ENCODE assay signal across 18 cellular contexts in the genomic region with DNA sequence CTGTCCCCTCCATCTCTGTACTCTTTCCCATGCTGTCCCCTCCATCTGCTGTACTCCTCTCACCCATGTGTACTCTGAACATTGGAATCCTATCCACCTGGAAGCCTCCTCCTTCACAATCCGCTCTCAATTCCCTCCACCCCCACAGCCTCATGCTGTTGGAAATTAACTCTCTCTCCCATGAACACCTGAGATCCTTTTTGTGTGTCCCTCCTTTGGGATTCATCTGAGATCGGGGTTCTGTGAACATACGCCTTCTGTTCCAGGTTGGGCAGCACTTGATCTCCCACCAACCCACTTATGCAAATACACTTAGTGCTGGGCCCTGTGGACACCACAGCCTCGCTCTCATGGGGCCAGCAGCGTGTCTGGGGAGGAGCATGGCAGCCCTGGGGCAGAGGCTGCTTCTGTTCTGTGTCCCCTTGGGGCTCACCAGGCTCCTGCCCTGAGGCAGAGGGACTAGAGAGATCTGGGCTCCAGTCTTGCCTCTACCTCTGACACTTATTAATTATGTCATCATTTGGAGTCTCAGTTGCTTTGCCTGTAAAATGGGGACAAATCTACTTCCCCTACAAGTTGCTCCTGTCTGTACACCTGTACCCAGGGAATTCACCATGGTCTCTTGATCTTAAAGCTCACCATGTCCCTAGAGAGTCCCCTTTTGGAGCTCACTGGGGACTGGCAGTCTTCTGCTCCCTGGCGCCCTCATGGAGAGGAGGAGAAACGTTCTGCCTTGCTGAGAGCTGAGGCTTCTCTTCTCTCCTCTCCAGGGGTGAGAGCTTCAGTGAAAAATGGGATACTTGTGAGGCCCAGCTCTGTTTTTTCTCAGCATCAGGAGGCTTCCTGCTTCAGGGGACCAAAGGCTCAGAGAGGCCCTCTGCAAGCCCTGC. TPM values are rescaled to one million over a fixed set of nuclear protein-coding genes. Genes with fewer than 3 reads are reported as not detected.
DNase-seq lines count a peak whose midpoint lies in the region; ATAC-seq, FAIRE-seq and TF ChIP-seq lines count a peak whose summit lies in the region.
"Had no signal": no experiment of that assay in that cellular context is flagged by ENCODE, and none has a peak within 500 bp of the region (broad histone marks: within the 10 kb centered on the region; RNA-seq: fewer than 3 reads in every experiment).

No MANE protein-coding gene starts in this region.

- peak; percentile 11 for DNase-seq in NCI-H1436 (lab: John Stamatoyannopoulos, UW)
- no peak for DNase-seq in NCI-H1436 treated with DMSO at 0.1 percent for 48 hours (lab: John Stamatoyannopoulos, UW)
- peak; percentile 34 for DNase-seq in NCI-H69 (lab: John Stamatoyannopoulos, UW)
- DNase-seq in H1 (ENCODE audit: low read depth in 1 of 2, low spot score in 2 of 2) = peak in 1 of 2 experiments; percentile 42
- no peak for DNase-seq in trophoblast cell
- no peak for DNase-seq in NCI-H128 (lab: John Stamatoyannopoulos, UW; ENCODE audit: unreplicated experiment)
- DNase-seq in NCI-H510A (lab: John Stamatoyannopoulos, UW) = no peak
- DNase-seq: cortex of kidney; GF-D8; GM23248; hypothalamus; KG1; NCI-H1930; SHP77 treated with DMSO at 0.1 percent for 48 hours; stimulated activated naive CD8-positive, alpha-beta T cell treated with anti-CD3 and anti-CD28 coated beads, Interleukin-15, Interleukin-2, amounts not matched to agents 100 U/mL and 50 U/mL, for 24 hours had no signal

- H2BK15ac ChIP-seq in H1 (ENCODE audit: low read length) = no peak overlapping the region

- POLR2A ChIA-PET in H1 (lab: Charles Lee; ENCODE audit: partially characterized antibody) = interaction anchor here (1.0 to 1.4 kb wide), 2 partner anchors 24 to 118 kb away, joined by 3 read pairs; no protein-coding TSS in a partner anchor

- H3K9ac ChIP-seq in H1 (replicated peaks in 1 of 4; ENCODE audit: extremely low read depth in 1 of 4, low read depth in 3 of 4, low read length in 3 of 4) (no peak overlapping the region), trophoblast cell (ENCODE audit: low read length) (no peak overlapping the region)
- H3K9ac ChIP-seq: GM23248 had no signal

- H3K4me3 ChIP-seq in H1 (ENCODE audit: extremely low read depth in 1 of 4, insufficient read depth in 2 of 4, low read depth in 3 of 4, low read length in 4 of 4) = no peak overlapping the region
- no peak overlapping the region for H3K4me3 ChIP-seq in trophoblast cell (ENCODE audit: low read depth, low read length)
- H3K4me3 ChIP-seq: GM23248 had no signal

- H3K27ac ChIP-seq in H1 (ENCODE audit: low read depth, low read length) (no peak overlapping the region), trophoblast cell (ENCODE audit: low read depth, low read length) (no peak overlapping the region)
- H3K27ac ChIP-seq: 22Rv1 had no signal

- no peak overlapping the region for H3K4me2 ChIP-seq in H1 (ENCODE audit: insufficient read depth in 1 of 2, low read depth in 2 of 2, low read length in 2 of 2)
- H3K4me2 ChIP-seq in trophoblast cell (ENCODE audit: low read length) = no peak overlapping the region

- no peak overlapping the region for H4K91ac ChIP-seq in H1 (replicated peaks; ENCODE audit: insufficient read length, low read length)
- H4K91ac ChIP-seq in trophoblast cell (ENCODE audit: low read depth, low read length) = no peak overlapping the region

- TF ChIP-seq POLR2A in H1 (IDR thresholded peaks at IDR 0.05; ENCODE audit: control extremely low read depth in 1 of 2, low read depth in 2 of 2, low read length in 2 of 2) = no peak

- H3K79me1 ChIP-seq in H1 (ENCODE audit: low read depth, low read length) (no peaks in the 10 kb centered on the region), trophoblast cell (ENCODE audit: low read length) (peaks cover 3% of the 10 kb centered on the region)

- no peak for ATAC-seq in GM18511 (IDR thresholded peaks at IDR 0.05; ENCODE audit: unreplicated experiment)
- ATAC-seq: stimulated activated naive CD8-positive, alpha-beta T cell treated with anti-CD3 and anti-CD28 coated beads, Interleukin-15, Interleukin-2, amounts not matched to agents 100 U/mL and 50 U/mL, for 24 hours had no signal

- no peaks in the 10 kb centered on the region for H3K27me3 ChIP-seq in H1 (replicated peaks in 1 of 4; ENCODE audit: control insufficient read depth in 3 of 4, extremely low read depth in 1 of 4, insufficient read depth in 3 of 4, low read length in 3 of 4)
- no peaks in the 10 kb centered on the region for H3K27me3 ChIP-seq in trophoblast cell (ENCODE audit: insufficient read depth, low read length)

- no peak for TF ChIP-seq EP300 in H1 (IDR thresholded peaks at IDR 0.05; ENCODE audit: borderline replicate concordance in 1 of 2, low read depth in 2 of 2, low read length in 2 of 2)

- no peaks in the 10 kb centered on the region for H3K23me2 ChIP-seq in H1 (ENCODE audit: low read depth, low read length)

- TF ChIP-seq CTCF in H1 (IDR thresholded peaks at IDR 0.05; ENCODE audit: control extremely low read depth in 1 of 3, insufficient read depth in 1 of 3, low read depth in 1 of 3, low read length in 3 of 3) = peak; percentile 8 to 16 (median 15); a peak in 3 of 4 replicates

- H3K23ac ChIP-seq in H1 (ENCODE audit: insufficient read length) (no peak overlapping the region), trophoblast cell (ENCODE audit: low read length) (no peak overlapping the region)

- no peaks in the 10 kb centered on the region for H3K9me3 ChIP-seq in H1 (ENCODE audit: insufficient read depth in 2 of 2, low read depth in 1 of 2, low read length in 1 of 2)
- peaks cover 2% of the 10 kb centered on the region for H3K9me3 ChIP-seq in trophoblast cell (ENCODE audit: insufficient read depth, low read depth, low read length)

- CTCF ChIA-PET in H1 (lab: Charles Lee; ENCODE audit: partially characterized antibody) = interaction anchor here (0.6 to 2.3 kb wide), 11 partner anchors 10 to 149 kb away, joined by 3 to 9 read pairs (median 4); no protein-coding TSS in a partner anchor

- H3K4ac ChIP-seq in H1 (replicated peaks; ENCODE audit: insufficient read length, low read depth, low read length) = no peak overlapping the region
- no peak overlapping the region for H3K4ac ChIP-seq in trophoblast cell (ENCODE audit: low read depth, low read length)

- no peak overlapping the region for H4K8ac ChIP-seq in H1 (ENCODE audit: extremely low read depth, insufficient read depth, low read length)
- H4K8ac ChIP-seq in trophoblast cell (ENCODE audit: low read depth, low read length) = no peak overlapping the region

- H2BK20ac ChIP-seq in H1 (ENCODE audit: low read length) = no peak overlapping the region

- no peak overlapping the region for H2AK5ac ChIP-seq in H1 (ENCODE audit: low read depth, low read length)
- H2AK5ac ChIP-seq in trophoblast cell (ENCODE audit: low read length) = no peak overlapping the region

- H3K36me3 ChIP-seq in H1 (ENCODE audit: control insufficient read depth in 2 of 4, insufficient read depth in 4 of 4, low read length in 3 of 4) = no peaks in the 10 kb centered on the region
- no peaks in the 10 kb centered on the region for H3K36me3 ChIP-seq in trophoblast cell (ENCODE audit: control insufficient read depth in 1 of 2, insufficient read depth in 2 of 2, low read length in 2 of 2)

- H2BK12ac ChIP-seq in H1 (ENCODE audit: low read depth, low read length) (no peak overlapping the region), trophoblast cell (ENCODE audit: low read length) (no peak overlapping the region)

- no peaks in the 10 kb centered on the region for H4K20me1 ChIP-seq in H1 (replicated peaks in 1 of 2; ENCODE audit: control insufficient read depth in 1 of 2, insufficient read depth in 2 of 2, low read length in 2 of 2)

- H2BK120ac ChIP-seq in H1 (replicated peaks; ENCODE audit: low read depth, low read length) (no peak overlapping the region), trophoblast cell (ENCODE audit: insufficient read depth, low read length, poor library complexity) (peak overlapping the region; percentile 18)

- H4K12ac ChIP-seq in trophoblast cell (ENCODE audit: low read depth, low read length) = no peak overlapping the region

- peak in 1 of 2 experiments; percentile 21; a peak in 1 of 4 replicates for TF ChIP-seq RAD21 in H1 (IDR thresholded peaks at IDR 0.05 in 1 of 2, conservative IDR thresholded peaks at IDR 0.05 in 1 of 2; ENCODE audit: low read depth in 2 of 2, low read length in 2 of 2)

- WGBS in H1 (ENCODE audit: extremely low coverage in 1 of 2, insufficient coverage in 1 of 2, insufficient read length in 1 of 2, insufficient replicate concordance in 2 of 2, low coverage in 1 of 2, low lambda C conversion rate in 2 of 2, missing lambda C conversion rate in 1 of 2), 2 experiments = 79% methylated on average over 7 of the region's 7 CpGs; no CpG with 5 or more reads in 1 of the 2 experiments
- WGBS in trophoblast cell (ENCODE audit: extremely low coverage, insufficient coverage, insufficient read length) = no CpG with 5 or more reads among the region's 7 CpGs

- H2AFZ ChIP-seq in H1 (ENCODE audit: low read length) (no peak overlapping the region), trophoblast cell (ENCODE audit: insufficient read depth, low read length, poor library complexity) (no peak overlapping the region)
- H2AFZ ChIP-seq: GM23248 had no signal

- FAIRE-seq in H1 (lab: Jason Lieb, UNC) = no peak
- FAIRE-seq: TTC549 had no signal

- no peak overlapping the region for H4K5ac ChIP-seq in H1 (ENCODE audit: insufficient read length, low read depth, low read length)

- H3K18ac ChIP-seq in H1 (ENCODE audit: extremely low read depth, low read length) (no peak overlapping the region), trophoblast cell (ENCODE audit: low read length) (no peak overlapping the region)

- H3K79me2 ChIP-seq in H1 (ENCODE audit: control insufficient read depth in 1 of 2, insufficient read depth in 2 of 2, low read length in 2 of 2) (no peaks in the 10 kb centered on the region), trophoblast cell (ENCODE audit: control insufficient read depth, insufficient read depth, low read length, poor library complexity) (no peaks in the 10 kb centered on the region)

- H3K56ac ChIP-seq in H1 (replicated peaks; ENCODE audit: insufficient read length, low read depth, low read length) = no peak overlapping the region

- no peaks in the 10 kb centered on the region for H3K4me1 ChIP-seq in H1 (replicated peaks in 1 of 4; ENCODE audit: control insufficient read depth in 3 of 4, insufficient read depth in 4 of 4, low read length in 3 of 4)
- peaks cover 10 to 14% of the 10 kb centered on the region in 2 experiments for H3K4me1 ChIP-seq in trophoblast cell (ENCODE audit: control insufficient read depth in 1 of 2, insufficient read depth in 2 of 2, low read length in 2 of 2)

- H3K14ac ChIP-seq in H1 (ENCODE audit: insufficient read length) (no peak overlapping the region), trophoblast cell (ENCODE audit: low read length) (no peak overlapping the region)

- H2BK5ac ChIP-seq in H1 (ENCODE audit: low read depth, low read length) = no peak overlapping the region
- H2BK5ac ChIP-seq in trophoblast cell (ENCODE audit: low read depth, low read length, poor library complexity) = no peak overlapping the region

RNA-seq across cellular contexts. Expression of a gene that starts 42.7 kb away (rescaled TPM):
- 0.06 TPM in 1 of 2 replicates, not detected in the other for total RNA-seq in H1 (2021; fragmentation: NEBNext Ultra II Directional; extraction: Animal tissue kit (Norgen Biotek cat#: 25700))
- polyA plus RNA-seq in H1 (2011; rRNA removed) = 0.05 and 0.06 TPM in 2 replicates
- 0.12 TPM for polyA plus RNA-seq in H1 (2011; cell fraction: cytosol; rRNA removed)
- 0.30 TPM for polyA plus RNA-seq in H1 (2011; cell fraction: nucleus; rRNA removed)
- 0.10 to 0.42 TPM (median 0.29 TPM) in 4 replicates for polyA plus RNA-seq in H1 (2012, experiment 1 of 2)
- 0.08 TPM for polyA plus RNA-seq in H1 (2012, experiment 2 of 2)
- polyA plus RNA-seq in H1 (2013, experiment 1 of 2) = 0.16 TPM
- polyA plus RNA-seq in H1 (2013, experiment 2 of 2) = 0.06 TPM
- 0.03 and 0.12 TPM in 2 replicates for polyA minus RNA-seq in H1 (2011; rRNA and poly(A)+ RNA removed)
- polyA minus RNA-seq in H1 (2011; cell fraction: cytosol; rRNA and poly(A)+ RNA removed) = not detected
- polyA minus RNA-seq in H1 (2011; cell fraction: nucleus; rRNA and poly(A)+ RNA removed) = 0.90 TPM
- polyA plus RNA-seq in trophoblast cell (2013) = 3.8 and 4.9 TPM in 2 replicates

Comparison
In these comparisons a context has a peak if more than half of its experiments do, and no peak if none do; other contexts are left out.
1. DNase-seq: peak in NCI-H1436 (single experiment) and NCI-H69 (single experiment); none in NCI-H1436 treated with DMSO at 0.1 percent for 48 hours (single experiment), trophoblast cell (0 of 2), NCI-H128 (single experiment) and NCI-H510A (single experiment).